In the genomic region with DNA sequence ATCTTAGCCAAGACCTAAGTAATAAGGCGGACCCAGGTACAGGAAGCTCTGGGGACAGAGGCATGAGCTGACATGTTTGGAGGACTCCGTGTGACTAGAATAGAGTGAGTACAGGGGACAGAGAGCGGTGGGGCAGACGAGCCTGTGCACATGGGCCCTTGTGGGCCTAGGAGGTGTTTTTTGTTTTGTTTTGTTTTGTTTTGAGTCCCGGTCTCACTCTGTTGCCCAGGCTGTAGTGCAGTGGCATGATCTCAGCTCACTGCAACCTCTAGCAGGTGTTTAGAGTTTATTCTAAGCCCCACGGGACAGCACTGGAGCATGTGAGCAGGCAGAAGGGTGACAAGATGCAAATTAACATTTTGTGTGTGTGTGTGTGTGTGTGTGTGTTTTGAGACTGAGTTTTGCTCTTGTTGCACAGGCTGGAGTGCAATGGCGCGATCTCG, we compare ENCODE assay signal across 9 cellular contexts. TPM values are rescaled to one million over a fixed set of nuclear protein-coding genes. Genes with fewer than 3 reads are reported as not detected.
DNase-seq lines count a peak whose midpoint lies in the region; ATAC-seq and TF ChIP-seq lines count a peak whose summit lies in the region.
"Had no signal": no experiment of that assay in that cellular context is flagged by ENCODE, and none has a peak within 500 bp of the region (broad histone marks: within the 10 kb centered on the region; RNA-seq: fewer than 3 reads in every experiment).

No MANE protein-coding gene starts in this region.

- peak overlapping the region; percentile 29 for H3K4me3 Mint-ChIP-seq in activated CD8-positive, alpha-beta T cell treated with anti-CD3 and anti-CD28 coated beads, Interleukin-2, amount 10 ng/mL, durations not matched to agents 7 days and 5 days

- H4K8ac ChIP-seq in mesenchymal stem cell (ENCODE audit: low read length), result no peak overlapping the region

- peaks cover 10% of the 10 kb centered on the region for H3K36me3 Mint-ChIP-seq in activated CD8-positive, alpha-beta T cell treated with anti-CD3 and anti-CD28 coated beads, Interleukin-2, amount 10 ng/mL, durations not matched to agents 7 days and 5 days (ENCODE audit: low read depth)

- H3K4me2 ChIP-seq in mesenchymal stem cell (ENCODE audit: low read length, poor library complexity, severe bottlenecking), result no peak overlapping the region

- peak; percentile 67 for DNase-seq in GM10248 (ENCODE audit: extremely low spot score)
- DNase-seq in activated CD8-positive, alpha-beta T cell treated with anti-CD3 and anti-CD28 coated beads, Interleukin-2, amount 10 ng/mL, durations not matched to agents 7 days and 5 days, result no peak
- DNase-seq in mesenchymal stem cell, result no peak
- no peak for DNase-seq in mucosa of descending colon
- DNase-seq in adrenal gland, result no peak
- DNase-seq in NCI-H774 (lab: John Stamatoyannopoulos, UW), result no peak
- DNase-seq: trophoblast cell had no signal

- intact Hi-C loops in mucosa of descending colon (cut with DNase I, micrococcal nuclease), result loop anchor here in 1 of 2 donors (10.0 kb wide), 1 partner anchor 51 kb away; no protein-coding TSS in a partner anchor
- intact Hi-C loops in adrenal gland (cut with DNase I), result no loop called here

- WGBS in mesenchymal stem cell, result 93% methylated on average over 9 of the region's 9 CpGs
- WGBS in adrenal gland, 4 donors, result 89 to 96% (median 94%) methylated on average over 9 of the region's 9 CpGs

- H3K23ac ChIP-seq in mesenchymal stem cell (ENCODE audit: low read length in 2 of 2), result no peak overlapping the region

- H3K9me3 Mint-ChIP-seq in activated CD8-positive, alpha-beta T cell treated with anti-CD3 and anti-CD28 coated beads, Interleukin-2, amount 10 ng/mL, durations not matched to agents 7 days and 5 days (ENCODE audit: insufficient read depth), result no peaks in the 10 kb centered on the region

- H3K27me3 ChIP-seq in mesenchymal stem cell (ENCODE audit: control insufficient read depth in 1 of 2, insufficient read depth in 1 of 2, low read length in 2 of 2), result no peaks in the 10 kb centered on the region
- no peaks in the 10 kb centered on the region for H3K27me3 ChIP-seq in adrenal gland

- H3K27ac Mint-ChIP-seq in activated CD8-positive, alpha-beta T cell treated with anti-CD3 and anti-CD28 coated beads, Interleukin-2, amount 10 ng/mL, durations not matched to agents 7 days and 5 days, result peak overlapping the region; percentile 77

- no peak overlapping the region for H3K4ac ChIP-seq in mesenchymal stem cell (ENCODE audit: low read depth in 1 of 2, low read length in 2 of 2)

- no peak overlapping the region for H2BK15ac ChIP-seq in mesenchymal stem cell (ENCODE audit: low read depth, poor library complexity, severe bottlenecking)

- peaks cover 18% of the 10 kb centered on the region for H3K4me1 ChIP-seq in mesenchymal stem cell (ENCODE audit: control insufficient read depth, insufficient read depth, low read depth, low read length)
- peaks cover 10% of the 10 kb centered on the region for H3K4me1 ChIP-seq in mucosa of descending colon (ENCODE audit: low read depth)
- peaks cover 15 to 21% of the 10 kb centered on the region in 2 donors for H3K4me1 ChIP-seq in adrenal gland (replicated peaks in 1 of 2)

- ATAC-seq in GM19025 (IDR thresholded peaks at IDR 0.05; ENCODE audit: low read depth, unreplicated experiment) (peak; percentile 32), HG03103 (IDR thresholded peaks at IDR 0.05; ENCODE audit: low read depth, unreplicated experiment) (peak; percentile 36), mucosa of descending colon (no peak)
- ATAC-seq in activated CD8-positive, alpha-beta T cell treated with anti-CD3 and anti-CD28 coated beads, Interleukin-2, amount 10 ng/mL, durations not matched to agents 7 days and 5 days, result no peak

- no peak overlapping the region for H4K91ac ChIP-seq in mesenchymal stem cell (ENCODE audit: low read length)

- peaks cover 2% of the 10 kb centered on the region for H3K79me1 ChIP-seq in mesenchymal stem cell (replicated peaks; ENCODE audit: low read length, poor library complexity, severe bottlenecking)

- TF ChIP-seq CTCF in GM10248 (IDR thresholded peaks at IDR 0.05; ENCODE audit: control extremely low read depth, extremely low read depth, low read depth, missing control alignments), result no peak
- TF ChIP-seq CTCF in mucosa of descending colon (IDR thresholded peaks at IDR 0.05), result no peak
- no peak for TF ChIP-seq CTCF in adrenal gland (IDR thresholded peaks at IDR 0.05)

- no peak overlapping the region for H2BK120ac ChIP-seq in mesenchymal stem cell (ENCODE audit: low read depth, low read length)

- CTCF ChIA-PET in GM10248 (lab: Yijun Ruan, JAX), result interaction anchor here (0.8 to 2.8 kb wide), 4 partner anchors 28 to 51 kb away, joined by 3 to 13 read pairs (median 3); no protein-coding TSS in a partner anchor
- CTCF ChIA-PET in activated CD8-positive, alpha-beta T cell treated with anti-CD3 and anti-CD28 coated beads, Interleukin-2, amount 10 ng/mL, durations not matched to agents 7 days and 5 days (lab: Charles Lee), result interaction anchor here (0.9 to 16.3 kb wide), 3 partner anchors 30 to 51 kb away, joined by 6 to 158 read pairs (median 75); no protein-coding TSS in a partner anchor

- H3K36me3 ChIP-seq in mesenchymal stem cell (ENCODE audit: control insufficient read depth in 1 of 2, insufficient read depth in 2 of 2, low read depth in 1 of 2, low read length in 2 of 2), result no peaks in the 10 kb centered on the region
- no peaks in the 10 kb centered on the region for H3K36me3 ChIP-seq in mucosa of descending colon (ENCODE audit: low read depth)
- H3K36me3 ChIP-seq in adrenal gland (replicated peaks in 1 of 2), result no peaks in the 10 kb centered on the region

- TF ChIP-seq POLR2A in adrenal gland (IDR thresholded peaks at IDR 0.05), result no peak

- peaks cover 31% of the 10 kb centered on the region for H3K4me1 Mint-ChIP-seq in activated CD8-positive, alpha-beta T cell treated with anti-CD3 and anti-CD28 coated beads, Interleukin-2, amount 10 ng/mL, durations not matched to agents 7 days and 5 days (ENCODE audit: low read depth)

- H2BK12ac ChIP-seq in mesenchymal stem cell (ENCODE audit: low read length in 2 of 2), result no peak overlapping the region

- no peak overlapping the region for H3K18ac ChIP-seq in mesenchymal stem cell (ENCODE audit: low read depth in 1 of 2, low read length in 2 of 2)

- no peak overlapping the region for H2AFZ ChIP-seq in mesenchymal stem cell (ENCODE audit: low read depth, low read length)

- peaks cover 3% of the 10 kb centered on the region for H3K27me3 Mint-ChIP-seq in activated CD8-positive, alpha-beta T cell treated with anti-CD3 and anti-CD28 coated beads, Interleukin-2, amount 10 ng/mL, durations not matched to agents 7 days and 5 days (ENCODE audit: low read depth)

- H3K9me3 ChIP-seq in mesenchymal stem cell (ENCODE audit: control insufficient read depth, low read length) (no peaks in the 10 kb centered on the region), mucosa of descending colon (no peaks in the 10 kb centered on the region), adrenal gland (replicated peaks in 1 of 3) (no peaks in the 10 kb centered on the region)

- H3K14ac ChIP-seq in mesenchymal stem cell (ENCODE audit: low read length in 2 of 2), result no peak overlapping the region

- H3K9ac ChIP-seq in mesenchymal stem cell (ENCODE audit: low read length), result no peak overlapping the region

- H3K27ac ChIP-seq in mesenchymal stem cell (ENCODE audit: low read length, poor library complexity, severe bottlenecking) (no peak overlapping the region), adrenal gland (no peak overlapping the region)

- no peak overlapping the region for H3K4me3 ChIP-seq in mesenchymal stem cell (ENCODE audit: insufficient read depth in 1 of 2, low read depth in 1 of 2, low read length in 2 of 2)
- no peak overlapping the region for H3K4me3 ChIP-seq in mucosa of descending colon
- no peak overlapping the region for H3K4me3 ChIP-seq in adrenal gland

- H2AK5ac ChIP-seq in mesenchymal stem cell (ENCODE audit: low read length, severe bottlenecking), result no peak overlapping the region

- H2BK5ac ChIP-seq in mesenchymal stem cell (ENCODE audit: low read depth, low read length, poor library complexity, severe bottlenecking), result no peak overlapping the region

- POLR2A ChIA-PET in GM10248 (lab: Yijun Ruan, JAX), result interaction anchor here (1.1 kb wide), 1 partner anchor 35 kb away, joined by 4 read pairs; no protein-coding TSS in a partner anchor
- POLR2A ChIA-PET in activated CD8-positive, alpha-beta T cell treated with anti-CD3 and anti-CD28 coated beads, Interleukin-2, amount 10 ng/mL, durations not matched to agents 7 days and 5 days (lab: Charles Lee), result interaction anchor here (12.5 kb wide), 1 partner anchor 47 kb away, joined by 183 read pairs; no protein-coding TSS in a partner anchor

RNA-seq across cellular contexts. Expression of a gene that starts 3.1 kb away (rescaled TPM):
- 100 to 1,000 TPM; 227 to 232 TPM for total RNA-seq in activated CD8-positive, alpha-beta T cell treated with anti-CD3 and anti-CD28 coated beads, Interleukin-2, amount 10 ng/mL, durations not matched to agents 7 days and 5 days
- 44.3 TPM for polyA plus RNA-seq in mesenchymal stem cell (2013, experiment 1 of 2)
- polyA plus RNA-seq in mesenchymal stem cell (2013, experiment 2 of 2), result 42.9 TPM
- total RNA-seq in mucosa of descending colon (100 to 1,000 TPM; 127 to 168 (median 144) TPM), adrenal gland (100 to 1,000 TPM in 2 of 8 donors, 10 to 100 TPM in 6; 35.6 to 179 (median 72.0) TPM)
- polyA plus RNA-seq in adrenal gland, result 10 to 100 TPM; 24.5 to 49.5 (median 32.6) TPM

RNA-seq across cellular contexts. Expression of a gene that starts 46.2 kb away (rescaled TPM):
- 10 to 100 TPM; 47.9 to 53.8 TPM for total RNA-seq in activated CD8-positive, alpha-beta T cell treated with anti-CD3 and anti-CD28 coated beads, Interleukin-2, amount 10 ng/mL, durations not matched to agents 7 days and 5 days
- polyA plus RNA-seq in mesenchymal stem cell (2013, experiment 1 of 2), result 29.7 TPM
- 30.1 TPM for polyA plus RNA-seq in mesenchymal stem cell (2013, experiment 2 of 2)
- total RNA-seq in mucosa of descending colon (10 to 100 TPM; 23.0 to 30.4 (median 29.4) TPM), adrenal gland (10 to 100 TPM; 18.4 to 46.8 (median 31.4) TPM)
- polyA plus RNA-seq in adrenal gland, result 10 to 100 TPM; 32.9 to 36.5 (median 35.6) TPM

RNA-seq across cellular contexts. Expression of a gene that starts 53.3 kb away (rescaled TPM):
- 1 to 10 TPM; 2.6 to 2.7 TPM for total RNA-seq in activated CD8-positive, alpha-beta T cell treated with anti-CD3 and anti-CD28 coated beads, Interleukin-2, amount 10 ng/mL, durations not matched to agents 7 days and 5 days
- 2.0 TPM for polyA plus RNA-seq in mesenchymal stem cell (2013, experiment 1 of 2)
- 1.8 TPM for polyA plus RNA-seq in mesenchymal stem cell (2013, experiment 2 of 2)
- total RNA-seq in mucosa of descending colon (1 to 10 TPM in 2 of 3 donors, under 1 TPM in 1; 0.58 to 1.9 (median 1.1) TPM), adrenal gland (1 to 10 TPM in 2 of 8 donors, under 1 TPM in 3, not detected in 3; 0.19 to 2.3 (median 0.83) TPM)
- polyA plus RNA-seq in adrenal gland, result 1 to 10 TPM in 1 of 3 donors, under 1 TPM in 2; 0.22 to 1.5 (median 0.54) TPM

Comparison
In these comparisons a context has a peak if more than half of its experiments do, and no peak if none do; other contexts are left out.
1. ATAC-seq: peak in GM19025 (single experiment) and HG03103 (single experiment); none in activated CD8-positive, alpha-beta T cell treated with anti-CD3 and anti-CD28 coated beads, Interleukin-2, amount 10 ng/mL, durations not matched to agents 7 days and 5 days (single experiment) and mucosa of descending colon (single experiment).